Comparison of ENCODE assay signal across 4 cellular contexts in genomic region chr2:64341461-64341860, GRCh38.
"Had no signal": no experiment of that assay in that cellular context is flagged by ENCODE, and none has a peak within 500 bp of the region (broad histone marks: within the 10 kb centered on the region; RNA-seq: fewer than 3 reads in every experiment).

No MANE protein-coding gene starts in this region.

- H3K27ac ChIP-seq: HL-60 had no signal

- H3K4me3 ChIP-seq: GM23338 had no signal

- H2AFZ ChIP-seq: GM23338 had no signal

- H3K4me2 ChIP-seq: GM23338 had no signal

- DNase-seq: H9, HCEC 1CT had no signal
